Comparison of ENCODE assay signal across 1 cellular context in the genomic region with DNA sequence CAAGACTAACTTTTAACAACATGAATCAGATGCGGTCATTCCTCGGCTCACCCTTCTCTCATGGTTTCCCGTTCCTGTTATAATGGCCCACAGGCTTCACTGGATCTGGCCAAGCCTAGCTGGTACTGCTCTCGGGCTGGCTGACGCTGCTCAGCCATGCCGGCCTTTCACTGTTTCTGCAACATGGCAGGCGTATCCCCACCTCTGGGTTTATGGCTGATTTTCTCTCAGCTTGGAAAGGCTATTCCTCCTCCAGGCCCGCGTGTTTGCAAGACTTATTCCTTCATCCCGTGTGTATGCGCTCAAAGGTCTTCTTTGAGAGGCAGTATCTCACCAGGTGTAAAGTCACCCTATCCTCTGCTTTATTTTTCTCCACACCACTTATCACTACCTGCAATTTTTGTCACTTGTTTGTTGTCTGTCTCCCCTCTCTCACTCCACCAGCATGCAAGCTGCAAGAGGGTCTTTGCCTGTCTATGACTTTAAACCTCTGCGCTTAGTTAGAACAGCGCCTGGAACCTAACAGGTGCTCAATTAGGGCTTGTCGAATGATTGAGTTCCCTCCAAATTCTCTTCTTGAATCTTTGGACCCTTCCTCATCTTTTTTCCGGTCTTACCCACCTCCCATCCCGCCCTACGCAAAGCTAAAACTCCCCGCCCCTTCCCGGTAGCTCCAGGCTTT.
TF ChIP-seq lines count a peak whose summit lies in the region.

No MANE protein-coding gene starts in this region.

TF ChIP-seq in K562, 482 proteins besides CTCF, POLR2A, EP300 and RAD21 (continued from another document and continues in another):
- peak; percentile 26; the same call in 1 of the 2 replicates for TF ChIP-seq MGA (IDR thresholded peaks at IDR 0.05)
- TF ChIP-seq PPARD (CRISPR knock-in tag; IDR thresholded peaks at IDR 0.05), result no peak
- TF ChIP-seq XRCC3 (IDR thresholded peaks at IDR 0.05), result no peak
- peak; percentile 66; the same call in 1 of the 2 replicates for TF ChIP-seq HDGF (IDR thresholded peaks at IDR 0.05)
- TF ChIP-seq U2AF1 (optimal IDR thresholded peaks at IDR 0.05; ENCODE audit: low read depth, low read length), result no peak
- no peak for TF ChIP-seq MITF (IDR thresholded peaks at IDR 0.05)
- TF ChIP-seq SAFB (IDR thresholded peaks at IDR 0.05; ENCODE audit: borderline replicate concordance, low read depth, low read length), result no peak
- no peak for TF ChIP-seq MTF1 (CRISPR knock-in tag; IDR thresholded peaks at IDR 0.05; ENCODE audit: borderline replicate concordance)
- TF ChIP-seq, protein P1, sequence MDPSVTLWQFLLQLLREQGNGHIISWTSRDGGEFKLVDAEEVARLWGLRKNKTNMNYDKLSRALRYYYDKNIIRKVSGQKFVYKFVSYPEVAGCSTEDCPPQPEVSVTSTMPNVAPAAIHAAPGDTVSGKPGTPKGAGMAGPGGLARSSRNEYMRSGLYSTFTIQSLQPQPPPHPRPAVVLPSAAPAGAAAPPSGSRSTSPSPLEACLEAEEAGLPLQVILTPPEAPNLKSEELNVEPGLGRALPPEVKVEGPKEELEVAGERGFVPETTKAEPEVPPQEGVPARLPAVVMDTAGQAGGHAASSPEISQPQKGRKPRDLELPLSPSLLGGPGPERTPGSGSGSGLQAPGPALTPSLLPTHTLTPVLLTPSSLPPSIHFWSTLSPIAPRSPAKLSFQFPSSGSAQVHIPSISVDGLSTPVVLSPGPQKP (CRISPR knock-in tag; IDR thresholded peaks at IDR 0.05), result no peak
- TF ChIP-seq BCOR (IDR thresholded peaks at IDR 0.05), result peak; percentile 71
- TF ChIP-seq TGIF2 (CRISPR knock-in tag; IDR thresholded peaks at IDR 0.05), result no peak
- TF ChIP-seq, protein P2, sequence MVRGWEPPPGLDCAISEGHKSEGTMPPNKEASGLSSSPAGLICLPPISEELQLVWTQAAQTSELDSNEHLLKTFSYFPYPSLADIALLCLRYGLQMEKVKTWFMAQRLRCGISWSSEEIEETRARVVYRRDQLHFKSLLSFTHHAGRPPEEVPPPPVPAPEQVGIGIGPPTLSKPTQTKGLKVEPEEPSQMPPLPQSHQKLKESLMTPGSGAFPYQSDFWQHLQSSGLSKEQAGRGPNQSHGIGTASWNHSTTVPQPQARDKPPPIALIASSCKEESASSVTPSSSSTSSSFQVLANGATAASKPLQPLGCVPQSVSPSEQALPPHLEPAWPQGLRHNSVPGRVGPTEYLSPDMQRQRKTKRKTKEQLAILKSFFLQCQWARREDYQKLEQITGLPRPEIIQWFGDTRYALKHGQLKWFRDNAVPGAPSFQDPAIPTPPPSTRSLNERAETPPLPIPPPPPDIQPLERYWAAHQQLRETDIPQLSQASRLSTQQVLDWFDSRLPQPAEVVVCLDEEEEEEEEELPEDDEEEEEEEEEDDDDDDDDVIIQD (CRISPR knock-in tag; IDR thresholded peaks at IDR 0.05), result 0 out of 2 replicates have a peak, but pooled peaks have one; percentile 25
- no peak for TF ChIP-seq RHOXF2B (CRISPR knock-in tag; conservative IDR thresholded peaks at IDR 0.05)
- TF ChIP-seq ZBTB8A (IDR thresholded peaks at IDR 0.05; ENCODE audit: partially characterized antibody), result no peak
- TF ChIP-seq DPF2 (IDR thresholded peaks at IDR 0.05), result no peak
- no peak for TF ChIP-seq XRCC5 (IDR thresholded peaks at IDR 0.05; ENCODE audit: low read depth, low read length)
- TF ChIP-seq, protein P3, sequence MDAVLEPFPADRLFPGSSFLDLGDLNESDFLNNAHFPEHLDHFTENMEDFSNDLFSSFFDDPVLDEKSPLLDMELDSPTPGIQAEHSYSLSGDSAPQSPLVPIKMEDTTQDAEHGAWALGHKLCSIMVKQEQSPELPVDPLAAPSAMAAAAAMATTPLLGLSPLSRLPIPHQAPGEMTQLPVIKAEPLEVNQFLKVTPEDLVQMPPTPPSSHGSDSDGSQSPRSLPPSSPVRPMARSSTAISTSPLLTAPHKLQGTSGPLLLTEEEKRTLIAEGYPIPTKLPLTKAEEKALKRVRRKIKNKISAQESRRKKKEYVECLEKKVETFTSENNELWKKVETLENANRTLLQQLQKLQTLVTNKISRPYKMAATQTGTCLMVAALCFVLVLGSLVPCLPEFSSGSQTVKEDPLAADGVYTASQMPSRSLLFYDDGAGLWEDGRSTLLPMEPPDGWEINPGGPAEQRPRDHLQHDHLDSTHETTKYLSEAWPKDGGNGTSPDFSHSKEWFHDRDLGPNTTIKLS (IDR thresholded peaks at IDR 0.05; ENCODE audit: borderline replicate concordance, low read depth), result no peak
- TF ChIP-seq, protein P4, sequence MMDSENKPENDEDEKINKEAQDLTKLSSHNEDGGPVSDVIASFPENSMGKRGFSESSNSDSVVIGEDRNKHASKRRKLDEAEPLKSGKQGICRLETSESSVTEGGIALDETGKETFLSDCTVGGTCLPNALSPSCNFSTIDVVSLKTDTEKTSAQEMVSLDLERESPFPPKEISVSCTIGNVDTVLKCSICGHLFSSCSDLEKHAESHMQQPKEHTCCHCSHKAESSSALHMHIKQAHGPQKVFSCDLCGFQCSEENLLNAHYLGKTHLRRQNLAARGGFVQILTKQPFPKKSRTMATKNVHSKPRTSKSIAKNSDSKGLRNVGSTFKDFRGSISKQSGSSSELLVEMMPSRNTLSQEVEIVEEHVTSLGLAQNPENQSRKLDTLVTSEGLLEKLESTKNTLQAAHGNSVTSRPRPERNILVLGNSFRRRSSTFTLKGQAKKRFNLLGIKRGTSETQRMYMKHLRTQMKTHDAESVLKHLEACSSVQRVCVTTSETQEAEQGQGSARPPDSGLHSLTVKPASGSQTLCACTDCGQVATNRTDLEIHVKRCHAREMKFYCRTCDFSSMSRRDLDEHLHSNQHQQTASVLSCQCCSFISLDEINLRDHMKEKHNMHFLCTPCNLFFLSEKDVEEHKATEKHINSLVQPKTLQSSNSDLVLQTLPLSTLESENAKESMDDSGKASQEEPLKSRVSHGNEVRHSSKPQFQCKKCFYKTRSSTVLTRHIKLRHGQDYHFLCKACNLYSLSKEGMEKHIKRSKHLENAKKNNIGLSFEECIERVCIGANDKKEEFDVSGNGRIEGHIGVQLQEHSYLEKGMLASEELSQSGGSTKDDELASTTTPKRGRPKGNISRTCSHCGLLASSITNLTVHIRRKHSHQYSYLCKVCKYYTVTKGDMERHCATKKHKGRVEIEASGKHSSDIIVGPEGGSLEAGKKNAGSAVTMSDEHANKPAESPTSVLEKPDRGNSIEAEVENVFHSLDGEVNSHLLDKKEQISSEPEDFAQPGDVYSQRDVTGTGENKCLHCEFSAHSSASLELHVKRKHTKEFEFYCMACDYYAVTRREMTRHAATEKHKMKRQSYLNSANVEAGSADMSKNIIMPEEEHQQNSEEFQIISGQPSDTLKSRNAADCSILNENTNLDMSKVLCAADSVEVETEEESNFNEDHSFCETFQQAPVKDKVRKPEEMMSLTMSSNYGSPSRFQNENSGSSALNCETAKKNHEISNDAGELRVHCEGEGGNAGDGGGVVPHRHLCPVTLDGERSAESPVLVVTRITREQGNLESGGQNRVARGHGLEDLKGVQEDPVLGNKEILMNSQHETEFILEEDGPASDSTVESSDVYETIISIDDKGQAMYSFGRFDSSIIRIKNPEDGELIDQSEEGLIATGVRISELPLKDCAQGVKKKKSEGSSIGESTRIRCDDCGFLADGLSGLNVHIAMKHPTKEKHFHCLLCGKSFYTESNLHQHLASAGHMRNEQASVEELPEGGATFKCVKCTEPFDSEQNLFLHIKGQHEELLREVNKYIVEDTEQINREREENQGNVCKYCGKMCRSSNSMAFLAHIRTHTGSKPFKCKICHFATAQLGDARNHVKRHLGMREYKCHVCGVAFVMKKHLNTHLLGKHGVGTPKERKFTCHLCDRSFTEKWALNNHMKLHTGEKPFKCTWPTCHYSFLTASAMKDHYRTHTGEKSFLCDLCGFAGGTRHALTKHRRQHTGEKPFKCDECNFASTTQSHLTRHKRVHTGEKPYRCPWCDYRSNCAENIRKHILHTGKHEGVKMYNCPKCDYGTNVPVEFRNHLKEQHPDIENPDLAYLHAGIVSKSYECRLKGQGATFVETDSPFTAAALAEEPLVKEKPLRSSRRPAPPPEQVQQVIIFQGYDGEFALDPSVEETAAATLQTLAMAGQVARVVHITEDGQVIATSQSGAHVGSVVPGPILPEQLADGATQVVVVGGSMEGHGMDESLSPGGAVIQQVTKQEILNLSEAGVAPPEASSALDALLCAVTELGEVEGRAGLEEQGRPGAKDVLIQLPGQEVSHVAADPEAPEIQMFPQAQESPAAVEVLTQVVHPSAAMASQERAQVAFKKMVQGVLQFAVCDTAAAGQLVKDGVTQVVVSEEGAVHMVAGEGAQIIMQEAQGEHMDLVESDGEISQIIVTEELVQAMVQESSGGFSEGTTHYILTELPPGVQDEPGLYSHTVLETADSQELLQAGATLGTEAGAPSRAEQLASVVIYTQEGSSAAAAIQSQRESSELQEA (IDR thresholded peaks at IDR 0.05; ENCODE audit: low read depth), result no peak
- TF ChIP-seq NFRKB (IDR thresholded peaks at IDR 0.05; ENCODE audit: low read depth), result no peak
